19 cellular contexts compared by ENCODE assay signal in genomic region chr16:8258523-8258922, GRCh38.
A peak's percentile ranks its signal among the peaks of the same experiment; 100 is the strongest.
DNase-seq lines count a peak whose midpoint lies in the region; ATAC-seq and TF ChIP-seq lines count a peak whose summit lies in the region.
"Had no signal": no experiment of that assay in that cellular context is flagged by ENCODE, and none has a peak within 500 bp of the region (broad histone marks: within the 10 kb centered on the region; RNA-seq: fewer than 3 reads in every experiment).

No MANE protein-coding gene starts in this region.

- intact Hi-C loops in esophagus muscularis mucosa (cut with DNase I), result no loop called here

- peak overlapping the region in 1 of 3 experiments; percentile 6; a peak in 3 of 7 replicates for H3K27ac Mint-ChIP-seq in H9
- H3K27ac Mint-ChIP-seq in effector memory CD8-positive, alpha-beta T cell, result no peak overlapping the region
- H3K27ac Mint-ChIP-seq: CD14-positive monocyte; CD4-positive, alpha-beta memory T cell had no signal

- peaks cover 6% of the 10 kb centered on the region for H3K27me3 Mint-ChIP-seq in H9 (ENCODE audit: low read depth)
- no peaks in the 10 kb centered on the region for H3K27me3 Mint-ChIP-seq in effector memory CD8-positive, alpha-beta T cell
- H3K27me3 Mint-ChIP-seq: CD4-positive, alpha-beta memory T cell had no signal

- H3K9me3 ChIP-seq in H9 (ENCODE audit: control insufficient read depth, low read depth, low read length) (no peaks in the 10 kb centered on the region), esophagus muscularis mucosa (no peaks in the 10 kb centered on the region), Peyer's patch (no peaks in the 10 kb centered on the region)
- H3K9me3 ChIP-seq: A549, BLaER1 had no signal

- no peak overlapping the region for H3K23ac ChIP-seq in H9 (ENCODE audit: insufficient read length, low read depth, low read length)

- H3K4me1 ChIP-seq in H9 (ENCODE audit: insufficient read depth, low read length) (no peaks in the 10 kb centered on the region; the same call in 1 of the 2 replicates), esophagus muscularis mucosa (no peaks in the 10 kb centered on the region), Peyer's patch (peaks cover 0 to 6% (median 0%) of the 10 kb centered on the region in 4 donors)
- H3K4me1 ChIP-seq: A549, BLaER1 had no signal

- no peak overlapping the region for H4K5ac ChIP-seq in H9 (ENCODE audit: insufficient read length, low read depth, low read length)

- no peaks in the 10 kb centered on the region for H3K36me3 ChIP-seq in esophagus muscularis mucosa
- no peaks in the 10 kb centered on the region for H3K36me3 ChIP-seq in Peyer's patch
- H3K36me3 ChIP-seq: BLaER1 had no signal

- H3K4me1 Mint-ChIP-seq in H9, result peaks cover 24 to 25% of the 10 kb centered on the region in 2 experiments
- H3K4me1 Mint-ChIP-seq in effector memory CD8-positive, alpha-beta T cell (ENCODE audit: low read depth in 2 of 2), result no peaks in the 10 kb centered on the region
- H3K4me1 Mint-ChIP-seq: CD14-positive monocyte; CD4-positive, alpha-beta memory T cell had no signal

- H3K4me3 ChIP-seq in esophagus muscularis mucosa, result no peak overlapping the region
- no peak overlapping the region for H3K4me3 ChIP-seq in Peyer's patch
- H3K4me3 ChIP-seq: A549, BLaER1 had no signal

- no peak overlapping the region for H2BK5ac ChIP-seq in H9 (ENCODE audit: insufficient read length, low read length)

- no peak overlapping the region for H4K8ac ChIP-seq in H9 (replicated peaks; ENCODE audit: insufficient read length, low read depth, low read length)

- no peak overlapping the region for H2BK20ac ChIP-seq in H9 (ENCODE audit: low read depth, low read length, poor library complexity, severe bottlenecking)

- H4K20me1 ChIP-seq in H9 (ENCODE audit: control insufficient read depth, insufficient read depth, insufficient read length), result no peaks in the 10 kb centered on the region
- H4K20me1 ChIP-seq: BLaER1 had no signal

- H4K91ac ChIP-seq in H9 (ENCODE audit: insufficient read length, low read depth, low read length), result no peak overlapping the region

- no peak for TF ChIP-seq EP300 in esophagus muscularis mucosa (IDR thresholded peaks at IDR 0.05)

- WGBS in H9 (ENCODE audit: extremely low coverage, insufficient read length, low lambda C conversion rate), result no CpG with 5 or more reads among the region's 7 CpGs
- WGBS in esophagus muscularis mucosa, result 70% methylated on average over 7 of the region's 7 CpGs

- H3K79me2 ChIP-seq in H9 (ENCODE audit: insufficient read depth, low read length), result no peaks in the 10 kb centered on the region

- no peak overlapping the region for H2BK120ac ChIP-seq in H9 (ENCODE audit: low read depth, low read length, poor library complexity, severe bottlenecking)

- H3K14ac ChIP-seq in H9 (ENCODE audit: insufficient read depth, low read length), result no peak overlapping the region

- no peak overlapping the region for H3K9ac ChIP-seq in H9 (ENCODE audit: extremely low read depth, insufficient read length, low read length)
- H3K9ac ChIP-seq: BLaER1 had no signal

- no peak overlapping the region for H2BK15ac ChIP-seq in H9 (ENCODE audit: low read depth, low read length)

- peak overlapping the region; percentile 21 to 37; a peak in 3 of 5 replicates for H3K4me3 Mint-ChIP-seq in H9
- no peak overlapping the region for H3K4me3 Mint-ChIP-seq in effector memory CD8-positive, alpha-beta T cell
- H3K4me3 Mint-ChIP-seq: CD14-positive monocyte; CD4-positive, alpha-beta memory T cell had no signal

- H3K27ac ChIP-seq in H9 (ENCODE audit: insufficient read length, low read depth, low read length), result no peak overlapping the region
- H3K27ac ChIP-seq in esophagus muscularis mucosa (replicated peaks in 1 of 4), result no peak overlapping the region
- H3K27ac ChIP-seq in Peyer's patch, result no peak overlapping the region
- H3K27ac ChIP-seq: 22Rv1, A549, BLaER1 had no signal

- H2AK5ac ChIP-seq in H9 (ENCODE audit: insufficient read length, low read length), result no peak overlapping the region

- H2AFZ ChIP-seq in H9 (ENCODE audit: low read length), result no peak overlapping the region

- ATAC-seq in GM19397 (IDR thresholded peaks at IDR 0.05; ENCODE audit: unreplicated experiment), result no peak
- ATAC-seq in effector memory CD8-positive, alpha-beta T cell (replicated peaks), result no peak
- ATAC-seq: A549 had no signal

- H3K4ac ChIP-seq in H9 (ENCODE audit: low read depth, low read length), result no peak overlapping the region

- TF ChIP-seq POLR2A in esophagus muscularis mucosa (IDR thresholded peaks at IDR 0.05; ENCODE audit: low read depth), result no peak
- TF ChIP-seq POLR2A in Peyer's patch (IDR thresholded peaks at IDR 0.05), result no peak

- no peak overlapping the region for H3K4me2 ChIP-seq in H9 (ENCODE audit: insufficient read depth, insufficient read length, low read length)
- H3K4me2 ChIP-seq: A549, BLaER1 had no signal

- no peaks in the 10 kb centered on the region for H3K79me1 ChIP-seq in H9 (ENCODE audit: insufficient read depth, low read depth, low read length, poor library complexity, severe bottlenecking)

- no peaks in the 10 kb centered on the region for H3K36me3 Mint-ChIP-seq in H9 (ENCODE audit: insufficient read depth in 1 of 3, low read depth in 3 of 3)
- no peaks in the 10 kb centered on the region for H3K36me3 Mint-ChIP-seq in effector memory CD8-positive, alpha-beta T cell (ENCODE audit: insufficient read depth)
- H3K36me3 Mint-ChIP-seq: CD14-positive monocyte; CD4-positive, alpha-beta memory T cell had no signal

- no peak overlapping the region for H3K18ac ChIP-seq in H9 (ENCODE audit: insufficient read length, low read depth, low read length)

- TF ChIP-seq CTCF in H9 (conservative IDR thresholded peaks at IDR 0.05) (no peak), esophagus muscularis mucosa (IDR thresholded peaks at IDR 0.05) (no peak), Peyer's patch (IDR thresholded peaks at IDR 0.05) (no peak)

- H3K27me3 ChIP-seq in H9 (ENCODE audit: insufficient read depth, low read length) (no peaks in the 10 kb centered on the region), esophagus muscularis mucosa (no peaks in the 10 kb centered on the region), Peyer's patch (no peaks in the 10 kb centered on the region)
- H3K27me3 ChIP-seq: BLaER1 had no signal

- no peak overlapping the region for H3T11ph ChIP-seq in H9 (ENCODE audit: low read length)

- H3K56ac ChIP-seq in H9 (ENCODE audit: insufficient read length, low read depth, low read length), result no peak overlapping the region

- H3K23me2 ChIP-seq in H9 (ENCODE audit: insufficient read length, low read depth, low read length, poor library complexity, severe bottlenecking), result no peaks in the 10 kb centered on the region

- H2BK12ac ChIP-seq in H9 (ENCODE audit: insufficient read length, low read depth, low read length), result no peak overlapping the region

- DNase-seq in Ammon's horn (ENCODE audit: low spot score) (peak; percentile 34), H9 (peak; percentile 28), esophagus muscularis mucosa (ENCODE audit: extremely low spot score) (peak; percentile 85), iPS-NIHi7 (ENCODE audit: extremely low spot score) (peak; percentile 16), Peyer's patch (no peak)
- no peak for DNase-seq in effector memory CD8-positive, alpha-beta T cell
- DNase-seq: AML-193; Calu3; CD4-positive, alpha-beta memory T cell; DMS53; DND-41; EL; GOT3; HCEC 1CT had no signal

- no peaks in the 10 kb centered on the region for H3K9me3 Mint-ChIP-seq in H9
- H3K9me3 Mint-ChIP-seq in effector memory CD8-positive, alpha-beta T cell, result peaks cover 19 to 26% of the 10 kb centered on the region in 2 donors
- H3K9me3 Mint-ChIP-seq: CD14-positive monocyte had no signal

Comparison
In these comparisons a context has a peak if more than half of its experiments do, and no peak if none do; other contexts are left out.
1. DNase-seq: peak in Ammon's horn (single experiment), H9 (single experiment), esophagus muscularis mucosa (single experiment) and iPS-NIHi7 (single experiment); none in Peyer's patch (0 of 3) and effector memory CD8-positive, alpha-beta T cell (0 of 3).
2. H3K4me3 Mint-ChIP-seq: peak in H9 (2 of 2); none in effector memory CD8-positive, alpha-beta T cell (0 of 2).